ENCODE assay signal across 8 cellular contexts in the genomic region with DNA sequence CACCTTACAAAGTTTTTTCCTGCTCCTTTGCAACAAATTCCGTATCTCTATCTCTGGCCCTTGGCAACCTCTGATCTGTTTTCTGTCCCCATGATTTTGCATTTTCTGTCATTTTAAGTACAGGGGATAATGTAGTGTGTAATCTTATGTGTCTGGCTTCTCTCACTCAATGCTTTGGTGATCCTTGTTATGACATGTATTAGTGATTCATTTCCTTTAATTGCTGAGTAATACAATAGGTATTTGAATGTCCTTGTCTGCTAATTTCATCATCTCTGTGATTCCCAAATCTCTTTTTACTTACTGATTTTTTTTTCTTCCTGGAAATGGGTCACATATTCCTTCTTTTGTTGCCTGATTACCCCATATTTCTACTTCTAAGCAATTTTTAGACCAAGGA.
DNase-seq lines count a peak whose midpoint lies in the region; ATAC-seq, FAIRE-seq and TF ChIP-seq lines count a peak whose summit lies in the region.
"Not testable (repeated sequence)": the region's sequence is repeated elsewhere in the genome, so short reads cannot be mapped to it uniquely, and the experiment has no call there.

No MANE protein-coding gene starts in this region.

- FAIRE-seq in RCC 7860 (lab: Jason Lieb, UNC) (peak; percentile 59), GM12878 (lab: Jason Lieb, UNC) (peak; percentile 31), endothelial cell of umbilical vein (lab: Jason Lieb, UNC) (peak; percentile 58)
- not testable (repeated sequence) for FAIRE-seq in urothelium cell line (lab: Jason Lieb, UNC)

- intact Hi-C loops in GM12878 (cut with micrococcal nuclease; ENCODE audit: unreplicated experiment); endothelial cell of umbilical vein (cut with micrococcal nuclease): not testable (repeated sequence)

- H3K9me1 ChIP-seq in endothelial cell of umbilical vein (replicated peaks; ENCODE audit: control insufficient read depth, extremely low read depth, insufficient read depth, low read length): not testable (repeated sequence)

- not testable (repeated sequence) for H3K4me3 ChIP-seq in BJ (ENCODE audit: low read depth, low read length); HFF-Myc (replicated peaks; ENCODE audit: low read depth, low read length); GM12878; endothelial cell of umbilical vein (replicated peaks in 1 of 3; ENCODE audit: insufficient read depth in 1 of 3, low read depth in 1 of 3, low read length in 3 of 3); fibroblast of villous mesenchyme (ENCODE audit: low read depth, low read length); mesendoderm (ENCODE audit: low read length)

- not testable (repeated sequence) for TF ChIP-seq POLR2A in GM12878 (IDR thresholded peaks at IDR 0.05; ENCODE audit: low read depth, low read length); endothelial cell of umbilical vein (IDR thresholded peaks at IDR 0.05; ENCODE audit: low read depth, low read length)

- H3K9me3 ChIP-seq in GM12878 (replicated peaks; ENCODE audit: control insufficient read depth, insufficient read depth, low read length); endothelial cell of umbilical vein (replicated peaks; ENCODE audit: control insufficient read depth, insufficient read depth, low read length): not testable (repeated sequence)

- H3K27me3 ChIP-seq in BJ (ENCODE audit: control insufficient read depth, insufficient read depth, low read length); GM12878 (replicated peaks in 1 of 2; ENCODE audit: control insufficient read depth in 2 of 2, insufficient read depth in 2 of 2, low read length in 1 of 2); endothelial cell of umbilical vein (ENCODE audit: control insufficient read depth in 2 of 2, insufficient read depth in 2 of 2, low read length in 2 of 2); mesendoderm (ENCODE audit: insufficient read depth, low read length, poor library complexity): not testable (repeated sequence)

- not testable (repeated sequence) for H3K27ac ChIP-seq in GM12878 (ENCODE audit: control insufficient read depth, insufficient read depth); mesendoderm (ENCODE audit: low read depth, low read length)
- peak overlapping the region; percentile 61 for H3K27ac ChIP-seq in endothelial cell of umbilical vein (ENCODE audit: insufficient read depth, low read depth, low read length)

- TF ChIP-seq CTCF in BJ (IDR thresholded peaks at IDR 0.05; ENCODE audit: insufficient read depth, low read depth, low read length); HFF-Myc (IDR thresholded peaks at IDR 0.05; ENCODE audit: low read depth, low read length, missing control alignments); GM12878 (IDR thresholded peaks at IDR 0.05 in 2 of 3, conservative IDR thresholded peaks at IDR 0.05 in 1 of 3; ENCODE audit: control insufficient read depth in 2 of 3, extremely low read depth in 1 of 3, insufficient read depth in 1 of 3, low read depth in 3 of 3, low read length in 3 of 3); endothelial cell of umbilical vein (IDR thresholded peaks at IDR 0.05; ENCODE audit: extremely low read depth in 1 of 2, insufficient read depth in 1 of 2, low read depth in 1 of 2, low read length in 2 of 2); fibroblast of villous mesenchyme (IDR thresholded peaks at IDR 0.05; ENCODE audit: insufficient read depth, low read depth, low read length): not testable (repeated sequence)

- H2AK5ac ChIP-seq in mesendoderm (ENCODE audit: low read length): not testable (repeated sequence)

- not testable (repeated sequence) for H2AFZ ChIP-seq in GM12878 (ENCODE audit: control insufficient read depth, low read depth, low read length)
- H2AFZ ChIP-seq in endothelial cell of umbilical vein (ENCODE audit: low read depth, low read length): peak overlapping the region; percentile 20

- ATAC-seq in GM12878: not testable (repeated sequence)

- not testable (repeated sequence) for H3K79me1 ChIP-seq in mesendoderm (ENCODE audit: low read length)

- SMC1A ChIA-PET in GM12878 (lab: Charles Lee; ENCODE audit: uncharacterized antibody, unreplicated experiment): not testable (repeated sequence)

- not testable (repeated sequence) for TF ChIP-seq RAD21 in GM12878 (IDR thresholded peaks at IDR 0.05; ENCODE audit: insufficient read depth, low read depth, low read length)

- 6% methylated on average over 1 of the region's 1 CpG for WGBS in GM12878 (ENCODE audit: insufficient coverage, insufficient replicate concordance, low lambda C conversion rate, missing lambda C conversion rate)
- no CpG with 5 or more reads among the region's 1 CpG for WGBS in mesendoderm (ENCODE audit: extremely low coverage, insufficient coverage, low lambda C conversion rate)

- not testable (repeated sequence) for H3K4ac ChIP-seq in mesendoderm (ENCODE audit: low read depth, low read length)

- in situ Hi-C loops in GM12878 (cut with MboI): not testable (repeated sequence)

- H4K20me1 ChIP-seq in GM12878 (ENCODE audit: control insufficient read depth, insufficient read depth); endothelial cell of umbilical vein (replicated peaks; ENCODE audit: control insufficient read depth, extremely low read depth, insufficient read depth, low read length): not testable (repeated sequence)

- not testable (repeated sequence) for H3K4me2 ChIP-seq in GM12878 (ENCODE audit: control insufficient read depth, insufficient read depth); mesendoderm (ENCODE audit: low read length)
- peak overlapping the region; percentile 31 for H3K4me2 ChIP-seq in endothelial cell of umbilical vein (ENCODE audit: insufficient read depth, low read length)

- dilution Hi-C loops in endothelial cell of umbilical vein (cut with MboI; ENCODE audit: extremely low pct_ligation_motif_present, low sequenced_read_pairs): not testable (repeated sequence)

- H3K56ac ChIP-seq in mesendoderm (ENCODE audit: low read length): not testable (repeated sequence)

- TF ChIP-seq EP300 in GM12878 (IDR thresholded peaks at IDR 0.05; ENCODE audit: borderline replicate concordance in 1 of 2, control insufficient read depth in 1 of 2, low read depth in 2 of 2, low read length in 2 of 2): not testable (repeated sequence)

- not testable (repeated sequence) for H4K5ac ChIP-seq in mesendoderm (ENCODE audit: low read length)

- H2BK5ac ChIP-seq in mesendoderm (ENCODE audit: low read length): not testable (repeated sequence)

- DNase-seq in BJ (ENCODE audit: low read depth) (peak; percentile 17), HFF-Myc (ENCODE audit: extremely low read depth, low read depth) (peak; percentile 19), RCC 7860 (ENCODE audit: low spot score) (peak; percentile 39), endothelial cell of umbilical vein (ENCODE audit: low read depth, low spot score) (peak; percentile 53), fibroblast of villous mesenchyme (ENCODE audit: low read depth) (peak; percentile 92), mesendoderm (peak; percentile 11), urothelium cell line (ENCODE audit: low spot score) (peak; percentile 5)
- DNase-seq in GM12878 (ENCODE audit: low read depth, low spot score): not testable (repeated sequence)

- POLR2A ChIA-PET in BJ (lab: Charles Lee); GM12878 (lab: Charles Lee); endothelial cell of umbilical vein (lab: Charles Lee): not testable (repeated sequence)

- RAD21 ChIA-PET in GM12878 (lab: Charles Lee; ENCODE audit: unreplicated experiment): not testable (repeated sequence)

- H3K36me3 ChIP-seq in BJ (ENCODE audit: control insufficient read depth, insufficient read depth, low read length); GM12878 (ENCODE audit: control insufficient read depth in 2 of 2, insufficient read depth in 2 of 2, low read length in 1 of 2); endothelial cell of umbilical vein (ENCODE audit: control insufficient read depth in 2 of 2, extremely low read depth in 1 of 2, insufficient read depth in 2 of 2, low read length in 2 of 2); mesendoderm (ENCODE audit: control insufficient read depth, insufficient read depth, low read length): not testable (repeated sequence)

- H4K8ac ChIP-seq in mesendoderm (ENCODE audit: low read depth, low read length): not testable (repeated sequence)

- H3K79me2 ChIP-seq in GM12878 (ENCODE audit: control insufficient read depth, insufficient read depth, low read length); endothelial cell of umbilical vein (ENCODE audit: control insufficient read depth, insufficient read depth, low read length); mesendoderm (ENCODE audit: control insufficient read depth, insufficient read depth, low read length): not testable (repeated sequence)

- not testable (repeated sequence) for H3K4me1 ChIP-seq in GM12878 (ENCODE audit: control insufficient read depth, insufficient read depth, low read length); mesendoderm (ENCODE audit: control insufficient read depth, low read depth, low read length)
- H3K4me1 ChIP-seq in endothelial cell of umbilical vein (ENCODE audit: control insufficient read depth, extremely low read depth, insufficient read depth, low read length): peaks cover 16% of the 10 kb centered on the region

- not testable (repeated sequence) for H3K23ac ChIP-seq in mesendoderm (ENCODE audit: low read length)

- BruUV-seq in GM12878 (replicated peaks; lab: Mats Ljungman, UMichigan); endothelial cell of umbilical vein (replicated peaks; lab: Mats Ljungman, UMichigan): not testable (repeated sequence)

- CTCF ChIA-PET in BJ (lab: Yijun Ruan, JAX); GM12878 (lab: Yijun Ruan, JAX); endothelial cell of umbilical vein (lab: Charles Lee): not testable (repeated sequence)

- not testable (repeated sequence) for H2BK120ac ChIP-seq in mesendoderm (ENCODE audit: low read depth, low read length)

- H3K18ac ChIP-seq in mesendoderm (ENCODE audit: low read length): not testable (repeated sequence)

- not testable (repeated sequence) for H2BK15ac ChIP-seq in mesendoderm (replicated peaks; ENCODE audit: low read depth)

- not testable (repeated sequence) for H3K9ac ChIP-seq in GM12878 (ENCODE audit: control insufficient read depth, insufficient read depth, low read length); endothelial cell of umbilical vein (replicated peaks; ENCODE audit: extremely low read depth, insufficient read depth, low read length); mesendoderm (ENCODE audit: low read length)

TF ChIP-seq in endothelial cell of umbilical vein, 7 proteins besides CTCF, POLR2A, EP300 and RAD21 (continues in another document):
- peak; percentile 63 for TF ChIP-seq FOS (IDR thresholded peaks at IDR 0.05; ENCODE audit: borderline replicate concordance, insufficient read depth, low read length)
